ENCODE assay signal across 1 cellular context in the genomic region with DNA sequence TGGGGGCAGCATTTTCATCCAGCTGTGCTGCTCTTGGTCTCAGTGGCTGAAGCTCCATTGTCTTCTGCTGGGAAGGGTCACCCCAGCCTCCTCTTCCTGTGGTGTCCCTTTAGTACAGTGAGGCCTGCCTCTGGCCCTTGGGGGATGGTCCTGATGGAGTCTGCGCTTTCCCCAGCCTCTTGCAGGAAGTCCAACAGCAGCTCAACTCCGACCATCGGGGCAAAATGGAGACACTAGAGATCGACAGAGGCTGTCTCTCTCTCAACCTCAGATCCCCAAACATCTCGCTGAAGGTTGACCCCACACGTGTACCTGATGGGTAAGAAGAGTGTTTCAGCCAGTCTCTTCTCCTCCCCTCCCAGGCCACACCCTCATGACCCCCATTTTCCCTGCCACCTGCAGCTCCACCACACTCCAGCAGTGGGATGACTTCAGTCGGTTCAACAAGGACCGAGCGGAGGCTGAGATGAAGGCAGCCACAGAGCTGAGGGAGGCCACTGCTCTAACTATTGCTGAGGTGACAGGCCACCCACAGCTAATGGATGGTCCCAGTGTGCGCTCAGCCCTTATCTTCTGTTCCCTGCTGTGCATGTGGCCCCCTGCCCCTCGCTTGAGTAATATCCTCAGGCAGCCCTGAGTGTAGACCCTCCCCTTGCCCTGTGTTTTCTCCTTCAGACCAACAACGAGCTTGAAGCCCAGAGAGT.
TF ChIP-seq lines count a peak whose summit lies in the region.

No MANE protein-coding gene starts in this region.

TF ChIP-seq in H1, 55 proteins besides CTCF, POLR2A, EP300 and RAD21:
- TF ChIP-seq KDM1A (IDR thresholded peaks at IDR 0.05; ENCODE audit: borderline replicate concordance, low read length), result no peak
- no peak for TF ChIP-seq PHF8 (conservative IDR thresholded peaks at IDR 0.05; ENCODE audit: low read depth, low read length)
- no peak for TF ChIP-seq SIN3A (conservative IDR thresholded peaks at IDR 0.05 in 1 of 2, IDR thresholded peaks at IDR 0.05 in 1 of 2; ENCODE audit: low read depth in 1 of 2, low read length in 2 of 2)
- TF ChIP-seq CBX5 (IDR thresholded peaks at IDR 0.05; ENCODE audit: low read depth, low read length), result no peak
- TF ChIP-seq CHD1 (IDR thresholded peaks at IDR 0.05; ENCODE audit: low read depth, low read length), result no peak
- no peak for TF ChIP-seq MAFK (IDR thresholded peaks at IDR 0.05; ENCODE audit: low read depth, low read length)
- no peak for TF ChIP-seq SIX5 (IDR thresholded peaks at IDR 0.05; ENCODE audit: low read depth, low read length)
- TF ChIP-seq GTF2F1 (IDR thresholded peaks at IDR 0.05; ENCODE audit: borderline replicate concordance, low read depth, low read length), result no peak
- no peak for TF ChIP-seq KDM4A (IDR thresholded peaks at IDR 0.05; ENCODE audit: low read depth, low read length, severe bottlenecking)
- no peak for TF ChIP-seq HDAC6 (IDR thresholded peaks at IDR 0.05; ENCODE audit: low read depth, low read length)
